ENCODE assay signal across 2 cellular contexts in genomic region chr5:38932854-38933408, GRCh38.
TF ChIP-seq lines count a peak whose summit lies in the region.

No MANE protein-coding gene starts in this region.

TF ChIP-seq in IMR-90, 13 proteins besides CTCF, POLR2A, EP300 and RAD21:
- TF ChIP-seq BHLHE40 (IDR thresholded peaks at IDR 0.05; ENCODE audit: low read depth, low read length) (no peak), MAZ (IDR thresholded peaks at IDR 0.05; ENCODE audit: borderline replicate concordance, low read depth, low read length) (no peak), MAFK (IDR thresholded peaks at IDR 0.05; ENCODE audit: low read depth, low read length) (no peak), MXI1 (IDR thresholded peaks at IDR 0.05; ENCODE audit: borderline replicate concordance, low read depth, low read length) (no peak), NFE2L2 (IDR thresholded peaks at IDR 0.05; ENCODE audit: low read depth, low read length) (no peak), FOS (IDR thresholded peaks at IDR 0.05; ENCODE audit: low read depth, low read length) (no peak), SMC3 (IDR thresholded peaks at IDR 0.05; ENCODE audit: low read depth, low read length) (no peak), USF2 (IDR thresholded peaks at IDR 0.05; ENCODE audit: low read depth, low read length) (no peak), RFX5 (IDR thresholded peaks at IDR 0.05; ENCODE audit: low read depth, low read length) (no peak), CEBPB (IDR thresholded peaks at IDR 0.05; ENCODE audit: low read depth, low read length) (no peak), RCOR1 (IDR thresholded peaks at IDR 0.05; ENCODE audit: insufficient replicate concordance, low read length) (no peak), CHD1 (IDR thresholded peaks at IDR 0.05; ENCODE audit: low read depth, low read length) (no peak)
- TF ChIP-seq, protein P1, sequence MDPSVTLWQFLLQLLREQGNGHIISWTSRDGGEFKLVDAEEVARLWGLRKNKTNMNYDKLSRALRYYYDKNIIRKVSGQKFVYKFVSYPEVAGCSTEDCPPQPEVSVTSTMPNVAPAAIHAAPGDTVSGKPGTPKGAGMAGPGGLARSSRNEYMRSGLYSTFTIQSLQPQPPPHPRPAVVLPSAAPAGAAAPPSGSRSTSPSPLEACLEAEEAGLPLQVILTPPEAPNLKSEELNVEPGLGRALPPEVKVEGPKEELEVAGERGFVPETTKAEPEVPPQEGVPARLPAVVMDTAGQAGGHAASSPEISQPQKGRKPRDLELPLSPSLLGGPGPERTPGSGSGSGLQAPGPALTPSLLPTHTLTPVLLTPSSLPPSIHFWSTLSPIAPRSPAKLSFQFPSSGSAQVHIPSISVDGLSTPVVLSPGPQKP (IDR thresholded peaks at IDR 0.05; ENCODE audit: borderline replicate concordance, low read depth, low read length), result no peak

TF ChIP-seq in K562, 482 proteins besides CTCF, POLR2A, EP300 and RAD21:
- TF ChIP-seq, protein P2, sequence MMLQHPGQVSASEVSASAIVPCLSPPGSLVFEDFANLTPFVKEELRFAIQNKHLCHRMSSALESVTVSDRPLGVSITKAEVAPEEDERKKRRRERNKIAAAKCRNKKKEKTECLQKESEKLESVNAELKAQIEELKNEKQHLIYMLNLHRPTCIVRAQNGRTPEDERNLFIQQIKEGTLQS (IDR thresholded peaks at IDR 0.05), result peak; percentile 12; the same call in 1 of the 2 replicates
- TF ChIP-seq, protein P2 (CRISPR knock-in tag; conservative IDR thresholded peaks at IDR 0.05), result no peak
- TF ChIP-seq ZNF121 (CRISPR knock-in tag; conservative IDR thresholded peaks at IDR 0.05) (no peak), NFIC (IDR thresholded peaks at IDR 0.05) (peak; percentile 45; the same call in 1 of the 2 replicates), TSC22D4 (tag; IDR thresholded peaks at IDR 0.05) (no peak), KLF16 (IDR thresholded peaks at IDR 0.05) (no peak), EGR1 (conservative IDR thresholded peaks at IDR 0.05) (no peak), JUN (IDR thresholded peaks at IDR 0.05; ENCODE audit: borderline replicate concordance, low read depth, low read length) (no peak), JUN (CRISPR knock-in tag; IDR thresholded peaks at IDR 0.05; ENCODE audit: borderline replicate concordance) (no peak), TAL1 (IDR thresholded peaks at IDR 0.05) (peak; percentile 56; the same call in 1 of the 2 replicates), TEAD4 (IDR thresholded peaks at IDR 0.05; ENCODE audit: low read length) (peak; percentile 68), TEAD4 (CRISPR knock-in tag; IDR thresholded peaks at IDR 0.05; ENCODE audit: borderline replicate concordance) (no peak), POLR2AphosphoS5 (IDR thresholded peaks at IDR 0.05; ENCODE audit: control insufficient read depth, insufficient read depth, low read depth, low read length) (peak; percentile 64), TOE1 (IDR thresholded peaks at IDR 0.05; ENCODE audit: borderline replicate concordance) (no peak), TOE1 (CRISPR knock-in tag; IDR thresholded peaks at IDR 0.05; ENCODE audit: borderline replicate concordance, low read depth) (no peak), E2F6 (IDR thresholded peaks at IDR 0.05; ENCODE audit: borderline replicate concordance in 1 of 2, extremely low read depth in 1 of 2, insufficient read depth in 1 of 2, insufficient read length in 1 of 2, low read depth in 1 of 2, low read length in 1 of 2, poor library complexity in 1 of 2, severe bottlenecking in 1 of 2) (no peak), SUPT5H (IDR thresholded peaks at IDR 0.05) (no peak), LCOR (CRISPR knock-in tag; IDR thresholded peaks at IDR 0.05) (no peak), ARID1B (IDR thresholded peaks at IDR 0.05) (peak; percentile 71), RFX7 (CRISPR knock-in tag; IDR thresholded peaks at IDR 0.05) (no peak), BCLAF1 (IDR thresholded peaks at IDR 0.05; ENCODE audit: borderline replicate concordance in 1 of 2, control insufficient read depth in 1 of 2, low read depth in 2 of 2, low read length in 1 of 2) (no peak), KDM1A (IDR thresholded peaks at IDR 0.05) (peak; percentile 41 to 61; a peak in 2 of 4 replicates), NFE2L1 (tag; IDR thresholded peaks at IDR 0.05; ENCODE audit: borderline replicate concordance, low read depth) (no peak), MYNN (IDR thresholded peaks at IDR 0.05) (no peak), MYNN (CRISPR knock-in tag; IDR thresholded peaks at IDR 0.05) (no peak), GTF2B (IDR thresholded peaks at IDR 0.05; ENCODE audit: extremely low read depth, insufficient read length) (no peak), CBFA2T3 (IDR thresholded peaks at IDR 0.05) (peak; percentile 88), NCOR1 (IDR thresholded peaks at IDR 0.05) (peak; percentile 70), RB1 (IDR thresholded peaks at IDR 0.05; ENCODE audit: low read depth) (no peak), TCF3 (CRISPR knock-in tag; IDR thresholded peaks at IDR 0.05) (peak; percentile 80), KLF13 (tag; IDR thresholded peaks at IDR 0.05; ENCODE audit: borderline replicate concordance, low read depth) (no peak), PYGO2 (tag; IDR thresholded peaks at IDR 0.05) (no peak), ZBED1 (IDR thresholded peaks at IDR 0.05) (no peak), CBFA2T2 (conservative IDR thresholded peaks at IDR 0.05) (peak; percentile 79), TRIM28 (IDR thresholded peaks at IDR 0.05) (no peak)
- TF ChIP-seq, protein P3, sequence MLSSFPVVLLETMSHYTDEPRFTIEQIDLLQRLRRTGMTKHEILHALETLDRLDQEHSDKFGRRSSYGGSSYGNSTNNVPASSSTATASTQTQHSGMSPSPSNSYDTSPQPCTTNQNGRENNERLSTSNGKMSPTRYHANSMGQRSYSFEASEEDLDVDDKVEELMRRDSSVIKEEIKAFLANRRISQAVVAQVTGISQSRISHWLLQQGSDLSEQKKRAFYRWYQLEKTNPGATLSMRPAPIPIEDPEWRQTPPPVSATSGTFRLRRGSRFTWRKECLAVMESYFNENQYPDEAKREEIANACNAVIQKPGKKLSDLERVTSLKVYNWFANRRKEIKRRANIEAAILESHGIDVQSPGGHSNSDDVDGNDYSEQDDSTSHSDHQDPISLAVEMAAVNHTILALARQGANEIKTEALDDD (IDR thresholded peaks at IDR 0.05), result peak; percentile 91
